Comparison of ENCODE assay signal across 8 cellular contexts in genomic region chr4:157204634-157205244, GRCh38. TPM values are rescaled to one million over a fixed set of nuclear protein-coding genes. Genes with fewer than 3 reads are reported as not detected.
DNase-seq lines count a peak whose midpoint lies in the region; FAIRE-seq and TF ChIP-seq lines count a peak whose summit lies in the region.

No MANE protein-coding gene starts in this region.

- intact Hi-C loops in endothelial cell of umbilical vein (cut with micrococcal nuclease): loop anchor here (1.0 to 5.0 kb wide), 3 partner anchors 232 to 1037 kb away; partner anchors contain the start of gene PDGFC
- intact Hi-C loops in transverse colon (cut with DNase I; ENCODE audit: low total_unique reads): no loop called here

- TF ChIP-seq POLR2A in endothelial cell of umbilical vein (IDR thresholded peaks at IDR 0.05; ENCODE audit: low read depth, low read length) (no peak), transverse colon (IDR thresholded peaks at IDR 0.05) (no peak)

- DNase-seq in stimulated activated CD4-positive, alpha-beta T cell treated with anti-CD3 and anti-CD28 coated beads, Interleukin-12 subunit alpha, Interleukin-12 subunit beta, amount 100 ng/mL, for 4 hours: peak; percentile 5
- DNase-seq in stimulated activated CD4-positive, alpha-beta T cell treated with anti-CD3 and anti-CD28 coated beads, Interleukin-1b, Interleukin-23, amount 100 ng/mL, for 48 hours: no peak
- DNase-seq in HuH-7 (ENCODE audit: low spot score) (peak; percentile 53), endothelial cell of umbilical vein (ENCODE audit: low read depth, low spot score) (no peak), transverse colon (peak; percentile 30), GF-D8 (lab: John Stamatoyannopoulos, UW) (no peak), GM19240 (ENCODE audit: insufficient read length, low spot score) (no peak), NCI-H2081 (lab: John Stamatoyannopoulos, UW) (no peak)

- dilution Hi-C loops in endothelial cell of umbilical vein (cut with MboI; ENCODE audit: extremely low pct_ligation_motif_present, low sequenced_read_pairs): no loop called here

- no peaks in the 10 kb centered on the region for H3K9me3 ChIP-seq in endothelial cell of umbilical vein (replicated peaks; ENCODE audit: control insufficient read depth, insufficient read depth, low read length)
- H3K9me3 ChIP-seq in transverse colon: no peaks in the 10 kb centered on the region

- no peaks in the 10 kb centered on the region for H4K20me1 ChIP-seq in endothelial cell of umbilical vein (replicated peaks; ENCODE audit: control insufficient read depth, extremely low read depth, insufficient read depth, low read length)

- WGBS in transverse colon (ENCODE audit: low coverage in 1 of 2), 2 donors: 81 to 87% methylated on average over 7 to 17 of the region's 17 CpGs

- BruUV-seq in endothelial cell of umbilical vein (replicated peaks; lab: Mats Ljungman, UMichigan): no TSS peak

- no peak overlapping the region for H2AFZ ChIP-seq in endothelial cell of umbilical vein (ENCODE audit: low read depth, low read length)

- H3K4me3 ChIP-seq in endothelial cell of umbilical vein (replicated peaks in 1 of 3; ENCODE audit: insufficient read depth in 1 of 3, low read depth in 1 of 3, low read length in 3 of 3): no peak overlapping the region
- no peak overlapping the region for H3K4me3 ChIP-seq in transverse colon

- no peak for TF ChIP-seq EP300 in transverse colon (IDR thresholded peaks at IDR 0.05; ENCODE audit: low read depth)

- no peaks in the 10 kb centered on the region for H3K9me1 ChIP-seq in endothelial cell of umbilical vein (replicated peaks; ENCODE audit: control insufficient read depth, extremely low read depth, insufficient read depth, low read length)

- CTCF ChIA-PET in endothelial cell of umbilical vein (lab: Charles Lee): interaction anchor here (0.6 to 2.0 kb wide), 6 partner anchors 9 to 1036 kb away, joined by 3 to 36 read pairs (median 3); no protein-coding TSS in a partner anchor

- H3K36me3 ChIP-seq in endothelial cell of umbilical vein (ENCODE audit: control insufficient read depth in 2 of 2, extremely low read depth in 1 of 2, insufficient read depth in 2 of 2, low read length in 2 of 2): no peaks in the 10 kb centered on the region
- no peaks in the 10 kb centered on the region for H3K36me3 ChIP-seq in transverse colon

- H3K27ac ChIP-seq in endothelial cell of umbilical vein (ENCODE audit: insufficient read depth, low read depth, low read length) (no peak overlapping the region), transverse colon (no peak overlapping the region)

- H3K4me2 ChIP-seq in endothelial cell of umbilical vein (ENCODE audit: insufficient read depth, low read length): no peak overlapping the region

- no peaks in the 10 kb centered on the region for H3K79me2 ChIP-seq in endothelial cell of umbilical vein (ENCODE audit: control insufficient read depth, insufficient read depth, low read length)

- no peak for FAIRE-seq in endothelial cell of umbilical vein (lab: Jason Lieb, UNC)

- peak; percentile 42 to 49 for TF ChIP-seq CTCF in endothelial cell of umbilical vein (IDR thresholded peaks at IDR 0.05; ENCODE audit: extremely low read depth in 1 of 2, insufficient read depth in 1 of 2, low read depth in 1 of 2, low read length in 2 of 2)
- peak in 4 of 5 experiments; percentile 24 to 49 (median 30) for TF ChIP-seq CTCF in transverse colon (IDR thresholded peaks at IDR 0.05)

- in situ Hi-C loops in transverse colon (cut with MboI; ENCODE audit: low pct_ligation_motif_present in 1 of 4, low pct_unique_long_range_greater_than_20kb in 1 of 4, low sequenced_read_pairs in 3 of 4): loop anchor here in 2 of 4 donors (25.0 kb wide), 2 partner anchors 758 to 783 kb away; no protein-coding TSS in a partner anchor

- H3K27me3 ChIP-seq in endothelial cell of umbilical vein (ENCODE audit: control insufficient read depth in 2 of 2, insufficient read depth in 2 of 2, low read length in 2 of 2) (no peaks in the 10 kb centered on the region), transverse colon (no peaks in the 10 kb centered on the region)

- H3K4me1 ChIP-seq in endothelial cell of umbilical vein (ENCODE audit: control insufficient read depth, extremely low read depth, insufficient read depth, low read length): no peaks in the 10 kb centered on the region
- H3K4me1 ChIP-seq in transverse colon: no peaks in the 10 kb centered on the region

- POLR2A ChIA-PET in endothelial cell of umbilical vein (lab: Charles Lee): interaction anchor here (0.7 kb wide), 1 partner anchor 18 kb away, joined by 3 read pairs; no protein-coding TSS in a partner anchor

- H3K9ac ChIP-seq in endothelial cell of umbilical vein (replicated peaks; ENCODE audit: extremely low read depth, insufficient read depth, low read length): no peak overlapping the region

TF ChIP-seq in endothelial cell of umbilical vein, 7 proteins besides CTCF, POLR2A, EP300 and RAD21:
- TF ChIP-seq JUN (IDR thresholded peaks at IDR 0.05; ENCODE audit: borderline replicate concordance, insufficient read depth, insufficient read length, low read depth) (no peak), MYC (IDR thresholded peaks at IDR 0.05; ENCODE audit: low read depth, low read length) (no peak), POLR2AphosphoS5 (IDR thresholded peaks at IDR 0.05; ENCODE audit: insufficient read depth, low read depth, low read length) (no peak), MAX (IDR thresholded peaks at IDR 0.05; ENCODE audit: insufficient read depth, insufficient read length) (no peak), FOS (IDR thresholded peaks at IDR 0.05; ENCODE audit: borderline replicate concordance, insufficient read depth, low read length) (no peak), GATA2 (IDR thresholded peaks at IDR 0.05; ENCODE audit: insufficient read depth, insufficient read length, low read depth, low read length) (no peak), EZH2 (IDR thresholded peaks at IDR 0.05; ENCODE audit: borderline replicate concordance, low read depth, low read length, severe bottlenecking) (no peak)

RNA-seq across cellular contexts. Expression of gene GRIA2, which starts 15.8 kb away (rescaled TPM):
- not detected in 2 replicates for total RNA-seq in endothelial cell of umbilical vein
- polyA plus RNA-seq in endothelial cell of umbilical vein: not detected in 2 replicates
- not detected in 2 replicates for polyA plus RNA-seq in endothelial cell of umbilical vein (2011; cell fraction: cytosol; rRNA removed)
- 0.03 TPM in 1 of 2 replicates, not detected in the other for polyA plus RNA-seq in endothelial cell of umbilical vein (2011; cell fraction: nucleus; rRNA removed)
- polyA plus RNA-seq in endothelial cell of umbilical vein (2012): not detected in 2 replicates
- not detected in 2 replicates for polyA minus RNA-seq in endothelial cell of umbilical vein
- polyA minus RNA-seq in endothelial cell of umbilical vein (2011; cell fraction: cytosol; rRNA and poly(A)+ RNA removed): not detected
- 0.38 TPM in 1 of 2 replicates, not detected in the other for polyA minus RNA-seq in endothelial cell of umbilical vein (2011; cell fraction: nucleus; rRNA and poly(A)+ RNA removed)
- total RNA-seq in transverse colon: 10 to 100 TPM in 1 of 4 donors, under 1 TPM in 1, not detected in 2; 0.14 to 10.1 TPM

Comparison
In these comparisons a context has a peak if more than half of its experiments do, and no peak if none do; other contexts are left out.
1. DNase-seq: peak in stimulated activated CD4-positive, alpha-beta T cell treated with anti-CD3 and anti-CD28 coated beads, Interleukin-12 subunit alpha, Interleukin-12 subunit beta, amount 100 ng/mL, for 4 hours (single experiment), HuH-7 (single experiment) and transverse colon (single experiment); none in stimulated activated CD4-positive, alpha-beta T cell treated with anti-CD3 and anti-CD28 coated beads, Interleukin-1b, Interleukin-23, amount 100 ng/mL, for 48 hours (single experiment), endothelial cell of umbilical vein (single experiment), GF-D8 (single experiment), GM19240 (single experiment) and NCI-H2081 (0 of 2).